In the genomic region with DNA sequence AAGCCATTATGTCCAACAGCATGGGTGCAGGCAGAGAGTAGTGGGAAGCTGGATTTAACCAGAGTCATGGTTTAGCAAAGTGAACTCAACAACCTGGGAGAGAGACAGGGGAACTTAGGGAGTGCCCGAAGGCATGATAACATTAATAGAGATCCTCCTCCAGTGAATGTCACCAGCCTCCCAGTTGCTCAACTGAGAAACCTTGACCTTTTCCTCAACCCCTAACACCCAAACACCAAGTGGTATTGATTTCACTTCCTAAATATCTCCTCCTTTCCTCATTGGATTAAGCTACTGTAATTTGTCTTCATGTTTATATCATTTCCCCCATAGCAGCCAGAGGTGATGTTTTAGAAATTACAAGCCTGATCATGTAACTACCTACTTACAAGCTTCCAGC, we compare ENCODE assay signal across 22 cellular contexts.
"Had no signal": no experiment of that assay in that cellular context is flagged by ENCODE, and none has a peak within 500 bp of the region (broad histone marks: within the 10 kb centered on the region; RNA-seq: fewer than 3 reads in every experiment).

No MANE protein-coding gene starts in this region.

- H3K27ac Mint-ChIP-seq: activated naive CD4-positive, alpha-beta T cell treated with anti-CD3 and anti-CD28 coated beads for 36 hours; progenitor cell of endocrine pancreas; stimulated activated naive CD8-positive, alpha-beta T cell treated with anti-CD3 and anti-CD28 coated beads, Interleukin-15, Interleukin-2, amounts not matched to agents 100 ng/mL and 50 ng/mL, for 24 hours had no signal

- H3K4me3 Mint-ChIP-seq: activated naive CD4-positive, alpha-beta T cell treated with anti-CD3 and anti-CD28 coated beads for 36 hours; activated T-cell treated with anti-CD3 and anti-CD28 coated beads, Interleukin-2, amount 50 U/mL, for 4 hours; central memory CD8-positive, alpha-beta T cell; neural crest cell; stimulated activated naive CD8-positive, alpha-beta T cell treated with anti-CD3 and anti-CD28 coated beads, Interleukin-15, Interleukin-2, amounts not matched to agents 100 ng/mL and 50 ng/mL, for 24 hours had no signal

- H3K4me1 Mint-ChIP-seq: central memory CD8-positive, alpha-beta T cell; neural crest cell had no signal

- H3K9me3 ChIP-seq: suprapubic skin, transverse colon, vagina had no signal

- H3K27me3 ChIP-seq: suprapubic skin, transverse colon, vagina had no signal

- H3K9me3 Mint-ChIP-seq: central memory CD8-positive, alpha-beta T cell had no signal

- H3K36me3 ChIP-seq: suprapubic skin, transverse colon, vagina had no signal

- H3K4me3 ChIP-seq: coronary artery, suprapubic skin, transverse colon, vagina had no signal

- DNase-seq: activated CD4-positive, alpha-beta T cell treated with anti-CD3 and anti-CD28 coated beads, Interleukin-2, amount 50 U/mL, for 1 hour; activated CD8-positive, alpha-beta memory T cell treated with anti-CD3 and anti-CD28 coated beads, Interleukin-2, amount 50 U/mL, for 4 hours; activated naive CD4-positive, alpha-beta T cell treated with anti-CD3 and anti-CD28 coated beads for 36 hours; activated T-cell treated with anti-CD3 and anti-CD28 coated beads, Interleukin-2, amount 50 U/mL, for 4 hours; anterior cingulate cortex; hypothalamus; islet precursor cell; stimulated activated CD4-positive, alpha-beta T cell treated with anti-CD3 and anti-CD28 coated beads, Interleukin-12 subunit alpha, Interleukin-12 subunit beta, amount 100 ng/mL, for 4 hours; stimulated activated CD4-positive, alpha-beta T cell treated with anti-CD3 and anti-CD28 coated beads, Interleukin-1b, Interleukin-23, amount 100 ng/mL, for 48 hours; stimulated activated CD8-positive, alpha-beta memory T cell treated with anti-CD3 and anti-CD28 coated beads, Interleukin-4, amount 100 ng/mL, for 48 hours; T1000; transverse colon had no signal

- H3K4me1 ChIP-seq: transverse colon had no signal

- H3K27ac ChIP-seq: coronary artery, suprapubic skin, transverse colon, vagina had no signal

- FAIRE-seq: endometrium, frontal cortex had no signal

- ATAC-seq: activated CD4-positive, CD25-positive, alpha-beta regulatory T cell treated with anti-CD3 and anti-CD28 coated beads, Interleukin-2, amount 50 U/mL, for 24 hours; activated T-cell treated with anti-CD3 and anti-CD28 coated beads, Interleukin-2, amount 50 U/mL, for 4 hours had no signal
